9 cellular contexts compared by ENCODE assay signal in genomic region chr3:87036671-87037070, GRCh38.
"Had no signal": no experiment of that assay in that cellular context is flagged by ENCODE, and none has a peak within 500 bp of the region (broad histone marks: within the 10 kb centered on the region; RNA-seq: fewer than 3 reads in every experiment).

No MANE protein-coding gene starts in this region.

- ATAC-seq: GM23338, K562 had no signal

- DNase-seq: H9, HCEC 1CT, IMR-90, KG1 had no signal

- H3K4me3 ChIP-seq: GM23338, K562 had no signal

- FAIRE-seq: H1, H54, HTR-8/SVneo, K562 had no signal

- H3K9me3 Mint-ChIP-seq: GM23338, H9 had no signal

- H2AFZ ChIP-seq: GM23338 had no signal

- H3K4me3 Mint-ChIP-seq: GM23338, H9 had no signal

- H3K4me2 ChIP-seq: GM23338 had no signal

- H3K4me1 Mint-ChIP-seq: GM23338, H9 had no signal

- H3K27ac Mint-ChIP-seq: GM23338, H9 had no signal
